14 cellular contexts compared by ENCODE assay signal in genomic region chr21:43603230-43603626, GRCh38. TPM values are rescaled to one million over a fixed set of nuclear protein-coding genes. Genes with fewer than 3 reads are reported as not detected.
DNase-seq lines count a peak whose midpoint lies in the region; ATAC-seq, FAIRE-seq and TF ChIP-seq lines count a peak whose summit lies in the region.
"Had no signal": no experiment of that assay in that cellular context is flagged by ENCODE, and none has a peak within 500 bp of the region (broad histone marks: within the 10 kb centered on the region; RNA-seq: fewer than 3 reads in every experiment).

No MANE protein-coding gene starts in this region.

- peak in 1 of 3 donors; percentile 25 for DNase-seq in right lobe of liver
- no peak for DNase-seq in HepG2 (ENCODE audit: low spot score)
- no peak for DNase-seq in mammary epithelial cell
- DNase-seq in aorta: peak in 1 of 2 donors; percentile 63
- DNase-seq in nephron progenitor cell: no peak
- DNase-seq: NCI-H526, stomach had no signal

- 79% methylated on average over 5 of the region's 5 CpGs for WGBS in right lobe of liver (ENCODE audit: insufficient coverage, low coverage, low lambda C conversion rate, missing lambda C conversion rate)
- 87% methylated on average over 5 of the region's 5 CpGs for WGBS in HepG2 (ENCODE audit: low lambda C conversion rate)
- WGBS in mammary epithelial cell (ENCODE audit: low coverage, missing lambda C conversion rate): 86% methylated on average over 5 of the region's 5 CpGs
- WGBS in aorta, 2 donors: 77 to 81% methylated on average over 5 of the region's 5 CpGs

- dilution Hi-C loops in mammary epithelial cell (cut with HindIII; ENCODE audit: low sequenced_read_pairs): no loop called here

- peak; percentile 25 to 63 (median 60) for ATAC-seq in right lobe of liver
- ATAC-seq in HepG2: no peak; the same call in 2 of the 3 replicates
- ATAC-seq in aorta (ENCODE audit: low FRiP score): peak; percentile 20
- ATAC-seq in HG03139 (IDR thresholded peaks at IDR 0.05; ENCODE audit: unreplicated experiment): no peak
- ATAC-seq in esophagus mucosa: no peak
- ATAC-seq: GM23338 had no signal

- no peaks in the 10 kb centered on the region for H3K27me3 ChIP-seq in right lobe of liver
- H3K27me3 ChIP-seq in HepG2 (ENCODE audit: control insufficient read depth in 1 of 2, insufficient read depth in 2 of 2, low read length in 2 of 2): no peaks in the 10 kb centered on the region
- no peaks in the 10 kb centered on the region for H3K27me3 ChIP-seq in mammary epithelial cell (ENCODE audit: insufficient read depth, low read length)
- H3K27me3 ChIP-seq in mucosa of rectum (ENCODE audit: control insufficient read depth in 2 of 2, insufficient read depth in 2 of 2, low read length in 2 of 2): no peaks in the 10 kb centered on the region
- no peaks in the 10 kb centered on the region for H3K27me3 ChIP-seq in aorta (ENCODE audit: control insufficient read depth in 1 of 2, insufficient read depth in 2 of 2, low read length in 1 of 2)
- H3K27me3 ChIP-seq: stomach had no signal

- H3K4me1 ChIP-seq in right lobe of liver (peaks cover 0 to 8% (median 3%) of the 10 kb centered on the region in 4 donors), HepG2 (ENCODE audit: insufficient read depth, low read length) (peaks cover 40% of the 10 kb centered on the region), mammary epithelial cell (ENCODE audit: insufficient read depth, low read length) (peaks cover 65% of the 10 kb centered on the region), mucosa of rectum (ENCODE audit: control insufficient read depth in 2 of 2, insufficient read depth in 2 of 2, low read length in 2 of 2) (no peaks in the 10 kb centered on the region), aorta (ENCODE audit: control insufficient read depth in 1 of 2, insufficient read depth in 2 of 2, low read length in 2 of 2) (no peaks in the 10 kb centered on the region)

- H3K27ac ChIP-seq in right lobe of liver (no peak overlapping the region), HepG2 (ENCODE audit: extremely low read length, insufficient read depth, low read length) (no peak overlapping the region), mammary epithelial cell (ENCODE audit: insufficient read depth, low read depth, low read length) (peak overlapping the region; percentile 94), mucosa of rectum (ENCODE audit: low read depth in 2 of 2, low read length in 2 of 2) (peak overlapping the region; percentile 23 to 26), aorta (ENCODE audit: low read depth in 1 of 2, low read length in 2 of 2) (no peak overlapping the region)
- H3K27ac ChIP-seq: stomach had no signal

- H3K9ac ChIP-seq in HepG2 (ENCODE audit: insufficient read depth, low read depth, low read length): no peak overlapping the region
- no peak overlapping the region for H3K9ac ChIP-seq in mammary epithelial cell (ENCODE audit: insufficient read depth, low read length)
- H3K9ac ChIP-seq in mucosa of rectum (ENCODE audit: low read depth in 1 of 2, low read length in 2 of 2): no peak overlapping the region

- no peak overlapping the region for H3K4me3 Mint-ChIP-seq in nephron progenitor cell
- H3K4me3 Mint-ChIP-seq: GM23338; IgD-negative memory B cell; T-helper 1 cell treated with Interleukin-12 subunit alpha and Interleukin-12 subunit beta and Interleukin-4 antibody, amounts not matched to agents 30 μg/mL and 1 μg/mL, for 36 hours had no signal

- H3K4me2 ChIP-seq in HepG2 (ENCODE audit: low read depth, low read length): no peak overlapping the region
- no peak overlapping the region for H3K4me2 ChIP-seq in mammary epithelial cell (ENCODE audit: insufficient read depth, low read depth, low read length)
- H3K4me2 ChIP-seq: GM23338 had no signal

- BruUV-seq in HepG2 (replicated peaks; lab: Mats Ljungman, UMichigan) (no TSS peak), mammary epithelial cell (replicated peaks; lab: Mats Ljungman, UMichigan) (no TSS peak)

- CTCF ChIA-PET in HepG2 (lab: Yijun Ruan, JAX; ENCODE audit: low intra/inter-chr PET ratio, low total read pairs): no interaction called here
- CTCF ChIA-PET in mammary epithelial cell (lab: Charles Lee; ENCODE audit: low non-redundant PET): no interaction called here

- POLR2A ChIA-PET in HepG2 (lab: Yijun Ruan, JAX): no interaction called here

- H3K4me3 ChIP-seq in right lobe of liver (no peak overlapping the region), HepG2 (replicated peaks in 1 of 3; ENCODE audit: insufficient read depth in 1 of 3, low read depth in 2 of 3, low read length in 3 of 3) (no peak overlapping the region), mammary epithelial cell (replicated peaks in 1 of 3; ENCODE audit: insufficient read depth in 1 of 3, low read depth in 2 of 3, low read length in 3 of 3) (no peak overlapping the region), mucosa of rectum (ENCODE audit: low read length in 2 of 2) (no peak overlapping the region), aorta (ENCODE audit: low read length in 2 of 2) (no peak overlapping the region)
- H3K4me3 ChIP-seq: GM23338, stomach had no signal

- H3K9me3 Mint-ChIP-seq in nephron progenitor cell: peaks cover 5% of the 10 kb centered on the region
- H3K9me3 Mint-ChIP-seq: GM23338; IgD-negative memory B cell; T-helper 1 cell treated with Interleukin-12 subunit alpha and Interleukin-12 subunit beta and Interleukin-4 antibody, amounts not matched to agents 30 μg/mL and 1 μg/mL, for 36 hours had no signal

- no peak overlapping the region for H3K27ac Mint-ChIP-seq in nephron progenitor cell
- H3K27ac Mint-ChIP-seq: GM23338; IgD-negative memory B cell; T-helper 1 cell treated with Interleukin-12 subunit alpha and Interleukin-12 subunit beta and Interleukin-4 antibody, amounts not matched to agents 30 μg/mL and 1 μg/mL, for 36 hours had no signal

- H3K36me3 ChIP-seq in right lobe of liver (no peaks in the 10 kb centered on the region), HepG2 (replicated peaks in 1 of 2; ENCODE audit: control insufficient read depth in 1 of 2, insufficient read depth in 2 of 2, low read length in 2 of 2) (no peaks in the 10 kb centered on the region), mammary epithelial cell (ENCODE audit: insufficient read depth, low read length) (no peaks in the 10 kb centered on the region), mucosa of rectum (ENCODE audit: control insufficient read depth in 2 of 2, insufficient read depth in 2 of 2, low read length in 2 of 2) (no peaks in the 10 kb centered on the region), aorta (ENCODE audit: control insufficient read depth in 1 of 2, insufficient read depth in 2 of 2, low read length in 1 of 2) (no peaks in the 10 kb centered on the region)
- H3K36me3 ChIP-seq: stomach had no signal

- H3K27me3 Mint-ChIP-seq in nephron progenitor cell (ENCODE audit: low read depth, poor library complexity): peaks cover 3% of the 10 kb centered on the region
- H3K27me3 Mint-ChIP-seq: IgD-negative memory B cell had no signal

- TF ChIP-seq POLR2A in right lobe of liver (IDR thresholded peaks at IDR 0.05) (no peak), HepG2 (IDR thresholded peaks at IDR 0.05; ENCODE audit: insufficient read depth in 1 of 2, low read depth in 2 of 2, low read length in 2 of 2) (no peak)

- TF ChIP-seq EP300 in HepG2 (IDR thresholded peaks at IDR 0.05; ENCODE audit: low read depth in 2 of 2, low read length in 2 of 2) (no peak), HepG2 (CRISPR knock-in tag; IDR thresholded peaks at IDR 0.05; ENCODE audit: borderline replicate concordance) (no peak)

- H3K9me3 ChIP-seq in right lobe of liver (no peaks in the 10 kb centered on the region), HepG2 (ENCODE audit: low read length) (no peaks in the 10 kb centered on the region), mammary epithelial cell (replicated peaks; ENCODE audit: insufficient read depth, low read length) (no peaks in the 10 kb centered on the region), mucosa of rectum (ENCODE audit: control insufficient read depth in 2 of 2, low read length in 2 of 2) (no peaks in the 10 kb centered on the region), aorta (ENCODE audit: control insufficient read depth, low read length) (no peaks in the 10 kb centered on the region)
- H3K9me3 ChIP-seq: stomach had no signal

- no peak for TF ChIP-seq CTCF in right lobe of liver (IDR thresholded peaks at IDR 0.05)
- TF ChIP-seq CTCF in HepG2 (CRISPR knock-in tag; IDR thresholded peaks at IDR 0.05): no peak
- no peak for TF ChIP-seq CTCF in mammary epithelial cell (conservative IDR thresholded peaks at IDR 0.05 in 1 of 2, IDR thresholded peaks at IDR 0.05 in 1 of 2; ENCODE audit: extremely low read depth in 1 of 2, insufficient read depth in 1 of 2, low read depth in 1 of 2, low read length in 2 of 2)
- no peak for TF ChIP-seq CTCF in nephron progenitor cell (IDR thresholded peaks at IDR 0.05)

- H3K36me3 Mint-ChIP-seq in nephron progenitor cell (ENCODE audit: low read depth): peaks cover 11% of the 10 kb centered on the region
- H3K36me3 Mint-ChIP-seq: IgD-negative memory B cell had no signal

- H2AFZ ChIP-seq in HepG2 (ENCODE audit: low read length) (no peak overlapping the region), mammary epithelial cell (ENCODE audit: low read depth, low read length) (no peak overlapping the region)
- H2AFZ ChIP-seq: GM23338 had no signal

- intact Hi-C loops in right lobe of liver (cut with DNase I): no loop called here
- intact Hi-C loops in HepG2 (cut with micrococcal nuclease; ENCODE audit: unreplicated experiment): no loop called here
- intact Hi-C loops in mammary epithelial cell (cut with micrococcal nuclease): no loop called here
- intact Hi-C loops in aorta (cut with DNase I): no loop called here

- no peaks in the 10 kb centered on the region for H3K4me1 Mint-ChIP-seq in nephron progenitor cell
- H3K4me1 Mint-ChIP-seq: GM23338 had no signal

- TF ChIP-seq RAD21 in HepG2 (CRISPR knock-in tag; IDR thresholded peaks at IDR 0.05): no peak

- H4K20me1 ChIP-seq in HepG2 (ENCODE audit: insufficient read depth, low read length): no peaks in the 10 kb centered on the region
- no peaks in the 10 kb centered on the region for H4K20me1 ChIP-seq in mammary epithelial cell (ENCODE audit: insufficient read depth, low read length)

- H3K79me2 ChIP-seq in HepG2 (ENCODE audit: insufficient read depth, low read length): no peaks in the 10 kb centered on the region
- no peaks in the 10 kb centered on the region for H3K79me2 ChIP-seq in mammary epithelial cell (ENCODE audit: insufficient read depth, low read length)

- FAIRE-seq in HepG2 (lab: Jason Lieb, UNC): no peak
- FAIRE-seq: D721Med had no signal

- in situ Hi-C loops in HepG2 (cut with HindIII; ENCODE audit: extremely low pct_ligation_motif_present, low pct_unique_long_range_greater_than_20kb) (no loop called here), mammary epithelial cell (cut with MboI; ENCODE audit: low sequenced_read_pairs in 2 of 2) (no loop called here)

RNA-seq across cellular contexts. Expression of gene HSF2BP, which starts 56.1 kb away (rescaled TPM):
- total RNA-seq in right lobe of liver: under 1 TPM in 4 of 6 experiments, not detected in 2; 0.25 to 0.62 (median 0.37) TPM
- total RNA-seq in HepG2 (2016; rRNA removed; fragmentation: Illumina TruSeq; extraction: Trizol): 1.6 and 2.2 TPM in 2 replicates
- 2.9 and 3.0 TPM in 2 replicates for total RNA-seq in HepG2 (2016; cell fraction: cytosol; rRNA removed; fragmentation: Illumina TruSeq; extraction: Trizol; ENCODE audit: low read depth)
- total RNA-seq in HepG2 (2016; cell fraction: insoluble cytoplasmic fraction; rRNA removed; fragmentation: Illumina TruSeq; extraction: Trizol): 1.8 and 2.1 TPM in 2 replicates
- 1.7 and 2.1 TPM in 2 replicates for total RNA-seq in HepG2 (2016; cell fraction: membrane; rRNA removed; fragmentation: Illumina TruSeq; extraction: Trizol)
- total RNA-seq in HepG2 (2016; cell fraction: nucleus; rRNA removed; fragmentation: Illumina TruSeq; extraction: Trizol): 1.6 and 2.4 TPM in 2 replicates
- polyA plus RNA-seq in HepG2 (2011; rRNA removed): 0.63 and 0.67 TPM in 2 replicates
- polyA plus RNA-seq in HepG2 (2011; cell fraction: cytosol; rRNA removed): 0.68 and 0.87 TPM in 2 replicates
- 0.98 and 1.1 TPM in 2 replicates for polyA plus RNA-seq in HepG2 (2011; cell fraction: nucleus; rRNA removed)
- polyA plus RNA-seq in HepG2 (2012): 0.92 and 0.95 TPM in 2 replicates
- polyA plus RNA-seq in HepG2 (2016; cell fraction: cytosol; fragmentation: Illumina TruSeq; extraction: Trizol; ENCODE audit: low read depth): 0.49 and 0.50 TPM in 2 replicates
- 1.4 and 1.6 TPM in 2 replicates for polyA plus RNA-seq in HepG2 (2016; cell fraction: insoluble cytoplasmic fraction; fragmentation: Illumina TruSeq; extraction: Trizol; ENCODE audit: low read depth)
- 0.49 and 0.94 TPM in 2 replicates for polyA plus RNA-seq in HepG2 (2016; cell fraction: membrane; fragmentation: Illumina TruSeq; extraction: Trizol; ENCODE audit: low read depth)
- polyA plus RNA-seq in HepG2 (2016; cell fraction: nucleus; fragmentation: Illumina TruSeq; extraction: Trizol; ENCODE audit: insufficient read depth, low read depth): 0.75 and 1.5 TPM in 2 replicates
- polyA minus RNA-seq in HepG2 (2011; rRNA and poly(A)+ RNA removed; ENCODE audit: low replicate concordance): 0.48 and 3.0 TPM in 2 replicates
- polyA minus RNA-seq in HepG2 (2011; cell fraction: cytosol; rRNA and poly(A)+ RNA removed): 0.69 TPM in 1 of 2 replicates, not detected in the other
- polyA minus RNA-seq in HepG2 (2011; cell fraction: nucleus; rRNA and poly(A)+ RNA removed): 3.1 and 4.4 TPM in 2 replicates
- total RNA-seq in mammary epithelial cell: 1 to 10 TPM; 4.0 to 4.2 TPM
- polyA plus RNA-seq in mammary epithelial cell: 3.0 TPM
- polyA minus RNA-seq in mammary epithelial cell: 1.4 TPM
- under 1 TPM in 1 of 2 donors, not detected in 1; 0.51 TPM for total RNA-seq in aorta
- polyA plus RNA-seq in aorta: not detected
- 0.92 TPM for total RNA-seq in esophagus mucosa

RNA-seq across cellular contexts. Expression of gene RRP1B, which starts 56.1 kb away (rescaled TPM):
- 10 to 100 TPM in 2 of 6 experiments, 1 to 10 TPM in 4; 8.0 to 17.0 (median 9.8) TPM for total RNA-seq in right lobe of liver
- total RNA-seq in HepG2 (2016; rRNA removed; fragmentation: Illumina TruSeq; extraction: Trizol): 46.2 and 58.2 TPM in 2 replicates
- 4.4 and 4.5 TPM in 2 replicates for total RNA-seq in HepG2 (2016; cell fraction: cytosol; rRNA removed; fragmentation: Illumina TruSeq; extraction: Trizol; ENCODE audit: low read depth)
- 45.9 and 49.4 TPM in 2 replicates for total RNA-seq in HepG2 (2016; cell fraction: insoluble cytoplasmic fraction; rRNA removed; fragmentation: Illumina TruSeq; extraction: Trizol)
- 16.5 and 16.9 TPM in 2 replicates for total RNA-seq in HepG2 (2016; cell fraction: membrane; rRNA removed; fragmentation: Illumina TruSeq; extraction: Trizol)
- total RNA-seq in HepG2 (2016; cell fraction: nucleus; rRNA removed; fragmentation: Illumina TruSeq; extraction: Trizol): 28.8 and 31.8 TPM in 2 replicates
- 16.3 TPM in 2 replicates for polyA plus RNA-seq in HepG2 (2011; rRNA removed)
- 10.6 and 12.2 TPM in 2 replicates for polyA plus RNA-seq in HepG2 (2011; cell fraction: cytosol; rRNA removed)
- 17.2 and 19.0 TPM in 2 replicates for polyA plus RNA-seq in HepG2 (2011; cell fraction: nucleus; rRNA removed)
- polyA plus RNA-seq in HepG2 (2012): 19.7 and 22.4 TPM in 2 replicates
- polyA plus RNA-seq in HepG2 (2016; cell fraction: cytosol; fragmentation: Illumina TruSeq; extraction: Trizol; ENCODE audit: low read depth): 1.9 and 2.3 TPM in 2 replicates
- 45.7 and 50.1 TPM in 2 replicates for polyA plus RNA-seq in HepG2 (2016; cell fraction: insoluble cytoplasmic fraction; fragmentation: Illumina TruSeq; extraction: Trizol; ENCODE audit: low read depth)
- polyA plus RNA-seq in HepG2 (2016; cell fraction: membrane; fragmentation: Illumina TruSeq; extraction: Trizol; ENCODE audit: low read depth): 7.9 and 8.4 TPM in 2 replicates
- polyA plus RNA-seq in HepG2 (2016; cell fraction: nucleus; fragmentation: Illumina TruSeq; extraction: Trizol; ENCODE audit: insufficient read depth, low read depth): 52.6 and 53.3 TPM in 2 replicates
- polyA minus RNA-seq in HepG2 (2011; rRNA and poly(A)+ RNA removed; ENCODE audit: low replicate concordance): 26.5 and 39.4 TPM in 2 replicates
- 23.0 and 23.7 TPM in 2 replicates for polyA minus RNA-seq in HepG2 (2011; cell fraction: cytosol; rRNA and poly(A)+ RNA removed)
- 12.1 and 17.0 TPM in 2 replicates for polyA minus RNA-seq in HepG2 (2011; cell fraction: nucleus; rRNA and poly(A)+ RNA removed)
- 10 to 100 TPM; 26.7 to 36.6 TPM for total RNA-seq in mammary epithelial cell
- polyA plus RNA-seq in mammary epithelial cell: 21.4 TPM
- polyA minus RNA-seq in mammary epithelial cell: 41.7 TPM
- 10 to 100 TPM; 15.9 to 16.4 TPM for total RNA-seq in aorta
- polyA plus RNA-seq in aorta: 1 to 10 TPM; 4.9 to 5.9 TPM
- total RNA-seq in esophagus mucosa: 15.4 TPM

Comparison
In these comparisons a context has a peak if more than half of its experiments do, and no peak if none do; other contexts are left out.
1. ATAC-seq: peak in right lobe of liver (4 of 4) and aorta (single experiment); none in HepG2 (single experiment), HG03139 (single experiment) and esophagus mucosa (single experiment).
2. H3K27ac ChIP-seq: peak in mammary epithelial cell (single experiment) and mucosa of rectum (2 of 2); none in right lobe of liver (0 of 3), HepG2 (single experiment) and aorta (0 of 2).